In genomic region chr9:137188490-137189296, GRCh38 we compare ENCODE assay signal across 8 cellular contexts. TPM values are rescaled to one million over a fixed set of nuclear protein-coding genes. Genes with fewer than 3 reads are reported as not detected.
A peak's percentile ranks its signal among the peaks of the same experiment; 100 is the strongest.
DNase-seq lines count a peak whose midpoint lies in the region; ATAC-seq and TF ChIP-seq lines count a peak whose summit lies in the region.

ANAPC2 (minus strand) TSS chr9:137188560; CDS start chr9:137188532, 28 bp downstream.
SSNA1 (plus strand) TSS chr9:137188676; CDS start chr9:137188727, 51 bp downstream.

- H3K27ac ChIP-seq in colonic mucosa, result peak within 1 kb of the TSS; percentile 98

- H3K4me3 ChIP-seq in colonic mucosa, result peak within 1 kb of the TSS; percentile 99

- H3K27me3 ChIP-seq in colonic mucosa, result no peaks in the 10 kb centered on the region

- peak; percentile 94 for DNase-seq in Ammon's horn (ENCODE audit: low spot score)
- peak; percentile 88 to 97 for DNase-seq in NCI-H524 (lab: John Stamatoyannopoulos, UW)
- peak; percentile 90 to 92 for DNase-seq in activated CD4-positive, alpha-beta T cell treated with anti-CD3 and anti-CD28 coated beads for 4 hours
- DNase-seq in colonic mucosa, result peak; percentile 93
- peak; percentile 97 for DNase-seq in left kidney (ENCODE audit: low read depth, low spot score)
- DNase-seq in stimulated activated CD4-positive, alpha-beta T cell treated with anti-CD3 and anti-CD28 coated beads, Interleukin-2, amount 100 ng/mL, for 24 hours, result peak; percentile 93 to 95

- peak within 1 kb of the TSS; percentile 85 to 93 for H3K9ac ChIP-seq in colonic mucosa (ENCODE audit: low read depth in 2 of 2, low read length in 2 of 2)

- intact Hi-C loops in colonic mucosa (cut with DNase I), result loop anchor here (5.0 kb wide), 1 partner anchor 39 kb away; the partner anchor contains the start of genes CYSRT1 and RNF224

- H3K9me3 ChIP-seq in colonic mucosa, result no peaks in the 10 kb centered on the region

- ATAC-seq in GM19035 (IDR thresholded peaks at IDR 0.05; ENCODE audit: unreplicated experiment) (peak; percentile 80), HG03354 (IDR thresholded peaks at IDR 0.05; ENCODE audit: poor library complexity, severe bottlenecking, unreplicated experiment) (peak; percentile 80)

- peaks cover 36% of the 10 kb centered on the region for H3K4me1 ChIP-seq in colonic mucosa

- peak; percentile 28 for TF ChIP-seq CTCF in colonic mucosa (IDR thresholded peaks at IDR 0.05)

- H3K36me3 ChIP-seq in colonic mucosa, result peaks cover 3% of the 10 kb centered on the region

RNA-seq across cellular contexts. Expression of gene ANAPC2, which starts in this region (rescaled TPM):
- total RNA-seq in colonic mucosa, result 10 to 100 TPM; 33.8 to 67.8 TPM

RNA-seq across cellular contexts. Expression of gene SSNA1, which starts in this region (rescaled TPM):
- total RNA-seq in colonic mucosa, result 100 to 1,000 TPM in 1 of 2 donors, 10 to 100 TPM in 1; 60.0 to 100 TPM

Comparison
In these comparisons a context has a peak if more than half of its experiments do, and no peak if none do; other contexts are left out.
1. Peak in every context shown above with its lines: DNase-seq, ATAC-seq, H3K4me3 ChIP-seq and H3K27ac ChIP-seq.